In the genomic region with DNA sequence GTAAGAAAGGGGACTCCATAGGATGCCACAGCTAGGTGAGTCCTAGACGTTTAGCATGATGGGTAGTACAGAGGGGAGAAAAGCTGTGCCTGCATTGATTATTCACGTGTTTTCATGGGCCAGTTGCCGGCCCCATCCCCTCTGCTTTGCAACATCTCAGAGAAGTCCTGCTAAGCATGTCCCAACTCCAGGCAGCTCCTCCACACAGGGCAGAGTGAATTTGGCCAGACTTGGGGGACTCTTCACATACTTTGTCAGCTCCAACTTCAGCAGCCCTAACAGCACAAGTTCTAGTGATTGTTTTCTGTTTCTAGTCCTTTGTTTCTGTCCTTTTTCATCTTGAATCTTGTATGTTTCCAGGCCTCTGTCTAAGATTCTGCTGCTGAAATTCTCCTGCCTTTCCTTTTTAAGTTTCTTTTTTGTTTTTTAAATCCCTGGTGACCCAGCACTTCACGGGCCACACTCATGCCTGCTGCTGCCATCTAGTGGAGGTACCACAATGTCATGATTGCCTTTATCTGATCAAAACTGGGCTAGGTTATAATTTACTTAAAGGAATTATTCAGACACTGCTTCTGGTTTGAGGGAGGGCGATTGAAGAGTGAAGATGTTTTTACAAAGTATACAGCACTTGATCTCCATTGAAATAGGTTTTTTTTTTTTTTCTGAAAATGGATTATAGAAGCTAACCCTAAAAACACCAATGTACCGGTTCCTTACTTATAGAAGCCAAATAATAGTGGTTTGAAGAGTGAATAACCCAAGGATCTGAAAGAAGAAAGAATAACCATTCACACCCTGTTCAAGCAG, we compare ENCODE assay signal across 8 cellular contexts.
A peak's percentile ranks its signal among the peaks of the same experiment; 100 is the strongest.
DNase-seq lines count a peak whose midpoint lies in the region; ATAC-seq, FAIRE-seq and TF ChIP-seq lines count a peak whose summit lies in the region.

No MANE protein-coding gene starts in this region.

- intact Hi-C loops in MCF 10A (cut with micrococcal nuclease): loop anchor here (1.0 to 5.0 kb wide), 4 partner anchors 32 to 540 kb away; no protein-coding TSS in a partner anchor

- H3K36me3 Mint-ChIP-seq in MCF 10A (ENCODE audit: insufficient read depth, unreplicated experiment): no peaks in the 10 kb centered on the region

- FAIRE-seq in islet of Langerhans (lab: Jason Lieb, UNC): peak; percentile 86

- CTCF ChIA-PET in MCF 10A (lab: Yijun Ruan, JAX): interaction anchor here (0.5 to 5.6 kb wide), 54 partner anchors 8 to 1004 kb away, joined by 3 to 71 read pairs (median 4); no protein-coding TSS in a partner anchor

- no peaks in the 10 kb centered on the region for H3K9me3 ChIP-seq in NT2/D1 (ENCODE audit: insufficient read depth, low read length)

- TF ChIP-seq CTCF in AG09309 (IDR thresholded peaks at IDR 0.05; ENCODE audit: control insufficient read depth, insufficient read depth, low read depth, low read length, missing control alignments) (peak; percentile 78), GM12874 (IDR thresholded peaks at IDR 0.05; ENCODE audit: insufficient read depth, low read depth, low read length) (peak; percentile 67), MCF 10A (IDR thresholded peaks at IDR 0.05; ENCODE audit: unreplicated experiment) (peak; percentile 70)

- H3K4me3 Mint-ChIP-seq in MCF 10A (ENCODE audit: unreplicated experiment): no peak overlapping the region

- no peak overlapping the region for H3K4me3 ChIP-seq in AG09309 (ENCODE audit: control insufficient read depth, low read depth, low read length)
- no peak overlapping the region for H3K4me3 ChIP-seq in NT2/D1 (ENCODE audit: insufficient read length, low read depth)

- H3K27me3 Mint-ChIP-seq in MCF 10A (ENCODE audit: insufficient read depth, unreplicated experiment): peaks cover 61% of the 10 kb centered on the region

- H3K9me3 Mint-ChIP-seq in MCF 10A (ENCODE audit: unreplicated experiment): no peaks in the 10 kb centered on the region

- H3K27me3 ChIP-seq in NT2/D1 (ENCODE audit: insufficient read depth, insufficient read length): no peaks in the 10 kb centered on the region

- no peak overlapping the region for H3K9ac ChIP-seq in NT2/D1 (ENCODE audit: insufficient read length, low read depth)

- no peaks in the 10 kb centered on the region for H3K4me1 Mint-ChIP-seq in MCF 10A (ENCODE audit: insufficient read depth, unreplicated experiment)

- no peaks in the 10 kb centered on the region for H3K4me1 ChIP-seq in NT2/D1 (ENCODE audit: insufficient read depth, insufficient read length)

- ATAC-seq in HG02798 (IDR thresholded peaks at IDR 0.05; ENCODE audit: poor library complexity, unreplicated experiment): peak; percentile 82

- no TSS peak for BruUV-seq in MCF 10A (replicated peaks; lab: Mats Ljungman, UMichigan)

- peak; percentile 29 for DNase-seq in AG09309 (ENCODE audit: low read depth)
- DNase-seq in NT2/D1 (ENCODE audit: low read depth, low spot score): peak; percentile 5
- peak; percentile 60 for DNase-seq in MCF 10A (ENCODE audit: unreplicated experiment)
- peak; percentile 5 for DNase-seq in stimulated activated CD8-positive, alpha-beta memory T cell treated with anti-CD3 and anti-CD28 coated beads, Interleukin-12 subunit alpha, Interleukin-12 subunit beta, amount 100 ng/mL, for 1 hour (ENCODE audit: low read depth)
- no peak for DNase-seq in NCI-H1436 (lab: John Stamatoyannopoulos, UW)

- no peak overlapping the region for H3K27ac Mint-ChIP-seq in MCF 10A (ENCODE audit: low read depth, unreplicated experiment)

- POLR2A ChIA-PET in MCF 10A (lab: Yijun Ruan, JAX): no interaction called here

- no peaks in the 10 kb centered on the region for H3K36me3 ChIP-seq in NT2/D1 (ENCODE audit: insufficient read depth, insufficient read length, low read length)
